1 cellular context compared by ENCODE assay signal in genomic region chr2:113233593-113234550, GRCh38.
TF ChIP-seq lines count a peak whose summit lies in the region.

No MANE protein-coding gene starts in this region.

TF ChIP-seq in HepG2, 621 proteins besides CTCF, POLR2A, EP300 and RAD21 (continued from another document):
- 0 out of 2 replicates have a peak, but pooled peaks have one; percentile 15 for TF ChIP-seq TFDP1 (CRISPR knock-in tag; IDR thresholded peaks at IDR 0.05; ENCODE audit: borderline replicate concordance)
